ENCODE assay signal across 8 cellular contexts in the genomic region with DNA sequence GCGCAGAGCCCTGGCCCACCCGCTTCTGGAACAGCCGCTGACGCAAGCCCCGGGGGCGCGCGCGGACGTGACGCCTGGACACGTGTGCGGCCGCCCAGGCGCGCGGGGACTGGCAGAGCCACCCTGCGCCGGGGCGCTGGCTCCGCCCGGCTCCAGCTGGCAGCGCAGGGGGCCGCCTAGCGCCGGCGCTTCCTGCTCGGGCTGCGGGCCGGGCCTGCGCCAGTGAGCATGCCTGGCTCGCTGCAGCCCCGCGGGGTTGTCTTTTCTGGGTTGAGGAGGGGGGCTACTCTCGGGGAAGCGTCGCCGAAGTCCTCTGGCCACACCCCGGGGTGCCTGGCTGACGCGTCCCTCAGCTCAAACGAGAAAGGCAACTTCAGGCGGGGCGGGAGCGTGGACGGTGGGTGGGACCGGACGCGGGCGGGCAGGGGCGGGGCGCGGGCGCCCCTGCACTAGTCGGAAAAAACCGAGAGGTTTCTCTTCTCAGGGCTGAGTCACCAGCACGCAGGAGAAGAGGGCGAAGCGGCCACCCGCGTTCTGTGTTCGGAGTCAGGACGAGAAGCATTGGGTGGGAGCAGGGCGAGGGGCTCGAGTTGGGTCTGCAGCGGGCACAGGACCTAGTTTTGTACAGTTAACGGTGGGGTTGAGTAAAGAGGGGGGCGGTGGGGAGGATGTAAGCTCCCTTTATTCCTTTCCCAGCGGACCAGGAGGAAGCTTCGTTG. TPM values are rescaled to one million over a fixed set of nuclear protein-coding genes. Genes with fewer than 3 reads are reported as not detected.
A peak's percentile ranks its signal among the peaks of the same experiment; 100 is the strongest.
DNase-seq lines count a peak whose midpoint lies in the region; ATAC-seq and TF ChIP-seq lines count a peak whose summit lies in the region.

A gene with protein sequence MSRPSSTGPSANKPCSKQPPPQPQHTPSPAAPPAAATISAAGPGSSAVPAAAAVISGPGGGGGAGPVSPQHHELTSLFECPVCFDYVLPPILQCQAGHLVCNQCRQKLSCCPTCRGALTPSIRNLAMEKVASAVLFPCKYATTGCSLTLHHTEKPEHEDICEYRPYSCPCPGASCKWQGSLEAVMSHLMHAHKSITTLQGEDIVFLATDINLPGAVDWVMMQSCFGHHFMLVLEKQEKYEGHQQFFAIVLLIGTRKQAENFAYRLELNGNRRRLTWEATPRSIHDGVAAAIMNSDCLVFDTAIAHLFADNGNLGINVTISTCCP (minus strand): TSS at position 48 of the 719 bp plus-strand sequence. CDS start 320 bp downstream, outside the sequence.

- DNase-seq in GM19240 (ENCODE audit: insufficient read length, low spot score) (peak; percentile 56), NCI-H69 (lab: John Stamatoyannopoulos, UW) (peak; percentile 93)
- peak; percentile 88 to 93 for DNase-seq in activated CD4-positive, alpha-beta T cell treated with anti-CD3 and anti-CD28 coated beads, Interleukin-2, amount 50 U/mL, for 24 hours (ENCODE audit: low read depth in 1 of 2, low spot score in 1 of 2)
- DNase-seq in stimulated activated CD4-positive, alpha-beta T cell treated with anti-CD3 and anti-CD28 coated beads, Interleukin-4, amount 100 ng/mL, for 1 hour: peak; percentile 92

- H3K36me3 ChIP-seq in BLaER1 (peaks cover 14% of the 10 kb centered on the region), liver (ENCODE audit: control insufficient read depth in 4 of 4, insufficient read depth in 3 of 4, low read depth in 1 of 4, low read length in 3 of 4) (peaks cover 0 to 4% (median 0%) of the 10 kb centered on the region in 4 donors)

- peak in 1 of 2 donors; percentile 26 for TF ChIP-seq RAD21 in liver (IDR thresholded peaks at IDR 0.05)

- WGBS in liver: under 1% methylated on average over 70 of the region's 70 CpGs

- ATAC-seq in HG03460 (IDR thresholded peaks at IDR 0.05; ENCODE audit: unreplicated experiment): peak; percentile 57

- no peaks in the 10 kb centered on the region for H3K27me3 Mint-ChIP-seq in dendritic cell treated with granulocyte-macrophage colony-stimulating factor and Interleukin-4, amounts not matched to agents 40 ng/mL and 50 ng/mL, for 4 days

- peak within 1 kb of the TSS; percentile 98 for H3K27ac Mint-ChIP-seq in dendritic cell treated with granulocyte-macrophage colony-stimulating factor and Interleukin-4, amounts not matched to agents 40 ng/mL and 50 ng/mL, for 4 days

- no peak for TF ChIP-seq CTCF in liver (IDR thresholded peaks at IDR 0.05; ENCODE audit: low read depth, low read length, missing input control)

- peaks cover 14% of the 10 kb centered on the region for H3K36me3 Mint-ChIP-seq in dendritic cell treated with granulocyte-macrophage colony-stimulating factor and Interleukin-4, amounts not matched to agents 40 ng/mL and 50 ng/mL, for 4 days (ENCODE audit: low read depth)

- peak within 1 kb of the TSS; percentile 94 for H3K4me3 Mint-ChIP-seq in dendritic cell treated with granulocyte-macrophage colony-stimulating factor and Interleukin-4, amounts not matched to agents 40 ng/mL and 50 ng/mL, for 4 days

- intact Hi-C loops in dendritic cell treated with granulocyte-macrophage colony-stimulating factor and Interleukin-4, amounts not matched to agents 40 ng/mL and 50 ng/mL, for 4 days (cut with micrococcal nuclease): loop anchor here (2.0 to 5.0 kb wide), 4 partner anchors 41 to 356 kb away; a partner anchor contains a TSS

- H3K4me2 ChIP-seq in BLaER1: peak within 1 kb of the TSS; percentile 92

- H3K4me3 ChIP-seq in BLaER1 (peak within 1 kb of the TSS; percentile 98), liver (ENCODE audit: low read depth in 1 of 3, low read length in 3 of 3) (peak within 1 kb of the TSS; percentile 81 to 97 (median 96))

- peak within 1 kb of the TSS; percentile 97 for H3K27ac ChIP-seq in BLaER1
- H3K27ac ChIP-seq in liver (ENCODE audit: low read depth in 1 of 2, low read length in 2 of 2): peak within 1 kb of the TSS; percentile 98 to 100

- peaks cover 45% of the 10 kb centered on the region for H4K20me1 ChIP-seq in BLaER1

- peaks cover 45% of the 10 kb centered on the region for H3K4me1 ChIP-seq in BLaER1
- peaks cover 2 to 33% (median 22%) of the 10 kb centered on the region in 4 donors for H3K4me1 ChIP-seq in liver (ENCODE audit: control insufficient read depth in 4 of 4, insufficient read depth in 4 of 4, low read length in 3 of 4)

- H3K4me1 Mint-ChIP-seq in dendritic cell treated with granulocyte-macrophage colony-stimulating factor and Interleukin-4, amounts not matched to agents 40 ng/mL and 50 ng/mL, for 4 days (ENCODE audit: low read depth): peaks cover 35% of the 10 kb centered on the region

- H3K9ac ChIP-seq in BLaER1 (peak within 1 kb of the TSS; percentile 97), liver (ENCODE audit: low read depth in 1 of 2, low read length in 2 of 2) (peak within 1 kb of the TSS; percentile 97 to 99)

- H3K9me3 ChIP-seq in BLaER1 (no peaks in the 10 kb centered on the region), liver (ENCODE audit: control insufficient read depth in 4 of 4, low read length in 3 of 4) (no peaks in the 10 kb centered on the region)

- no peaks in the 10 kb centered on the region for H3K9me3 Mint-ChIP-seq in dendritic cell treated with granulocyte-macrophage colony-stimulating factor and Interleukin-4, amounts not matched to agents 40 ng/mL and 50 ng/mL, for 4 days

- H3K27me3 ChIP-seq in BLaER1 (no peaks in the 10 kb centered on the region), liver (ENCODE audit: control insufficient read depth in 4 of 4, insufficient read depth in 4 of 4, low read length in 3 of 4) (no peaks in the 10 kb centered on the region)

TF ChIP-seq in liver, 16 proteins besides CTCF, POLR2A, EP300 and RAD21:
- TF ChIP-seq, protein P1, sequence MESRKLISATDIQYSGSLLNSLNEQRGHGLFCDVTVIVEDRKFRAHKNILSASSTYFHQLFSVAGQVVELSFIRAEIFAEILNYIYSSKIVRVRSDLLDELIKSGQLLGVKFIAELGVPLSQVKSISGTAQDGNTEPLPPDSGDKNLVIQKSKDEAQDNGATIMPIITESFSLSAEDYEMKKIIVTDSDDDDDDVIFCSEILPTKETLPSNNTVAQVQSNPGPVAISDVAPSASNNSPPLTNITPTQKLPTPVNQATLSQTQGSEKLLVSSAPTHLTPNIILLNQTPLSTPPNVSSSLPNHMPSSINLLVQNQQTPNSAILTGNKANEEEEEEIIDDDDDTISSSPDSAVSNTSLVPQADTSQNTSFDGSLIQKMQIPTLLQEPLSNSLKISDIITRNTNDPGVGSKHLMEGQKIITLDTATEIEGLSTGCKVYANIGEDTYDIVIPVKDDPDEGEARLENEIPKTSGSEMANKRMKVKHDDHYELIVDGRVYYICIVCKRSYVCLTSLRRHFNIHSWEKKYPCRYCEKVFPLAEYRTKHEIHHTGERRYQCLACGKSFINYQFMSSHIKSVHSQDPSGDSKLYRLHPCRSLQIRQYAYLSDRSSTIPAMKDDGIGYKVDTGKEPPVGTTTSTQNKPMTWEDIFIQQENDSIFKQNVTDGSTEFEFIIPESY (IDR thresholded peaks at IDR 0.05): no peak
- TF ChIP-seq JUND (IDR thresholded peaks at IDR 0.05) (peak; percentile 48 to 65), YY1 (IDR thresholded peaks at IDR 0.05) (peak; percentile 48), HNF4G (IDR thresholded peaks at IDR 0.05) (no peak), FOXA2 (IDR thresholded peaks at IDR 0.05) (no peak), TAF1 (conservative IDR thresholded peaks at IDR 0.05) (peak; percentile 78)
- TF ChIP-seq, protein P2, sequence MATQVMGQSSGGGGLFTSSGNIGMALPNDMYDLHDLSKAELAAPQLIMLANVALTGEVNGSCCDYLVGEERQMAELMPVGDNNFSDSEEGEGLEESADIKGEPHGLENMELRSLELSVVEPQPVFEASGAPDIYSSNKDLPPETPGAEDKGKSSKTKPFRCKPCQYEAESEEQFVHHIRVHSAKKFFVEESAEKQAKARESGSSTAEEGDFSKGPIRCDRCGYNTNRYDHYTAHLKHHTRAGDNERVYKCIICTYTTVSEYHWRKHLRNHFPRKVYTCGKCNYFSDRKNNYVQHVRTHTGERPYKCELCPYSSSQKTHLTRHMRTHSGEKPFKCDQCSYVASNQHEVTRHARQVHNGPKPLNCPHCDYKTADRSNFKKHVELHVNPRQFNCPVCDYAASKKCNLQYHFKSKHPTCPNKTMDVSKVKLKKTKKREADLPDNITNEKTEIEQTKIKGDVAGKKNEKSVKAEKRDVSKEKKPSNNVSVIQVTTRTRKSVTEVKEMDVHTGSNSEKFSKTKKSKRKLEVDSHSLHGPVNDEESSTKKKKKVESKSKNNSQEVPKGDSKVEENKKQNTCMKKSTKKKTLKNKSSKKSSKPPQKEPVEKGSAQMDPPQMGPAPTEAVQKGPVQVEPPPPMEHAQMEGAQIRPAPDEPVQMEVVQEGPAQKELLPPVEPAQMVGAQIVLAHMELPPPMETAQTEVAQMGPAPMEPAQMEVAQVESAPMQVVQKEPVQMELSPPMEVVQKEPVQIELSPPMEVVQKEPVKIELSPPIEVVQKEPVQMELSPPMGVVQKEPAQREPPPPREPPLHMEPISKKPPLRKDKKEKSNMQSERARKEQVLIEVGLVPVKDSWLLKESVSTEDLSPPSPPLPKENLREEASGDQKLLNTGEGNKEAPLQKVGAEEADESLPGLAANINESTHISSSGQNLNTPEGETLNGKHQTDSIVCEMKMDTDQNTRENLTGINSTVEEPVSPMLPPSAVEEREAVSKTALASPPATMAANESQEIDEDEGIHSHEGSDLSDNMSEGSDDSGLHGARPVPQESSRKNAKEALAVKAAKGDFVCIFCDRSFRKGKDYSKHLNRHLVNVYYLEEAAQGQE (IDR thresholded peaks at IDR 0.05): peak; percentile 92
- TF ChIP-seq, protein P3, sequence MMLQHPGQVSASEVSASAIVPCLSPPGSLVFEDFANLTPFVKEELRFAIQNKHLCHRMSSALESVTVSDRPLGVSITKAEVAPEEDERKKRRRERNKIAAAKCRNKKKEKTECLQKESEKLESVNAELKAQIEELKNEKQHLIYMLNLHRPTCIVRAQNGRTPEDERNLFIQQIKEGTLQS (IDR thresholded peaks at IDR 0.05): peak; percentile 7
TF ChIP-seq in liver: peak in this region for 5.

RNA-seq across cellular contexts. Expression of the gene that starts here (rescaled TPM):
- 100 to 1,000 TPM in 1 of 2 donors, 10 to 100 TPM in 1; 18.2 to 104 TPM for total RNA-seq in liver
- 10 to 100 TPM; 12.1 to 22.4 TPM for polyA plus RNA-seq in liver

Comparison
In these comparisons a context has a peak if more than half of its experiments do, and no peak if none do; other contexts are left out.
1. Peak in every context shown above with its lines: DNase-seq, ATAC-seq, H3K4me3 ChIP-seq and H3K27ac ChIP-seq.